Comparison of ENCODE assay signal across 1 cellular context in genomic region chr11:73752903-73753302, GRCh38.
TF ChIP-seq lines count a peak whose summit lies in the region.

No MANE protein-coding gene starts in this region.

TF ChIP-seq in GM23338, 12 proteins besides CTCF, POLR2A, EP300 and RAD21 (continued from another document):
- no peak for TF ChIP-seq EZH2phosphoT487 (IDR thresholded peaks at IDR 0.05; ENCODE audit: unreplicated experiment)
- TF ChIP-seq ETS1 (IDR thresholded peaks at IDR 0.05), result no peak
- TF ChIP-seq CREB1 (CRISPR knock-in tag; IDR thresholded peaks at IDR 0.05; ENCODE audit: low read depth), result no peak
- TF ChIP-seq, protein P1, sequence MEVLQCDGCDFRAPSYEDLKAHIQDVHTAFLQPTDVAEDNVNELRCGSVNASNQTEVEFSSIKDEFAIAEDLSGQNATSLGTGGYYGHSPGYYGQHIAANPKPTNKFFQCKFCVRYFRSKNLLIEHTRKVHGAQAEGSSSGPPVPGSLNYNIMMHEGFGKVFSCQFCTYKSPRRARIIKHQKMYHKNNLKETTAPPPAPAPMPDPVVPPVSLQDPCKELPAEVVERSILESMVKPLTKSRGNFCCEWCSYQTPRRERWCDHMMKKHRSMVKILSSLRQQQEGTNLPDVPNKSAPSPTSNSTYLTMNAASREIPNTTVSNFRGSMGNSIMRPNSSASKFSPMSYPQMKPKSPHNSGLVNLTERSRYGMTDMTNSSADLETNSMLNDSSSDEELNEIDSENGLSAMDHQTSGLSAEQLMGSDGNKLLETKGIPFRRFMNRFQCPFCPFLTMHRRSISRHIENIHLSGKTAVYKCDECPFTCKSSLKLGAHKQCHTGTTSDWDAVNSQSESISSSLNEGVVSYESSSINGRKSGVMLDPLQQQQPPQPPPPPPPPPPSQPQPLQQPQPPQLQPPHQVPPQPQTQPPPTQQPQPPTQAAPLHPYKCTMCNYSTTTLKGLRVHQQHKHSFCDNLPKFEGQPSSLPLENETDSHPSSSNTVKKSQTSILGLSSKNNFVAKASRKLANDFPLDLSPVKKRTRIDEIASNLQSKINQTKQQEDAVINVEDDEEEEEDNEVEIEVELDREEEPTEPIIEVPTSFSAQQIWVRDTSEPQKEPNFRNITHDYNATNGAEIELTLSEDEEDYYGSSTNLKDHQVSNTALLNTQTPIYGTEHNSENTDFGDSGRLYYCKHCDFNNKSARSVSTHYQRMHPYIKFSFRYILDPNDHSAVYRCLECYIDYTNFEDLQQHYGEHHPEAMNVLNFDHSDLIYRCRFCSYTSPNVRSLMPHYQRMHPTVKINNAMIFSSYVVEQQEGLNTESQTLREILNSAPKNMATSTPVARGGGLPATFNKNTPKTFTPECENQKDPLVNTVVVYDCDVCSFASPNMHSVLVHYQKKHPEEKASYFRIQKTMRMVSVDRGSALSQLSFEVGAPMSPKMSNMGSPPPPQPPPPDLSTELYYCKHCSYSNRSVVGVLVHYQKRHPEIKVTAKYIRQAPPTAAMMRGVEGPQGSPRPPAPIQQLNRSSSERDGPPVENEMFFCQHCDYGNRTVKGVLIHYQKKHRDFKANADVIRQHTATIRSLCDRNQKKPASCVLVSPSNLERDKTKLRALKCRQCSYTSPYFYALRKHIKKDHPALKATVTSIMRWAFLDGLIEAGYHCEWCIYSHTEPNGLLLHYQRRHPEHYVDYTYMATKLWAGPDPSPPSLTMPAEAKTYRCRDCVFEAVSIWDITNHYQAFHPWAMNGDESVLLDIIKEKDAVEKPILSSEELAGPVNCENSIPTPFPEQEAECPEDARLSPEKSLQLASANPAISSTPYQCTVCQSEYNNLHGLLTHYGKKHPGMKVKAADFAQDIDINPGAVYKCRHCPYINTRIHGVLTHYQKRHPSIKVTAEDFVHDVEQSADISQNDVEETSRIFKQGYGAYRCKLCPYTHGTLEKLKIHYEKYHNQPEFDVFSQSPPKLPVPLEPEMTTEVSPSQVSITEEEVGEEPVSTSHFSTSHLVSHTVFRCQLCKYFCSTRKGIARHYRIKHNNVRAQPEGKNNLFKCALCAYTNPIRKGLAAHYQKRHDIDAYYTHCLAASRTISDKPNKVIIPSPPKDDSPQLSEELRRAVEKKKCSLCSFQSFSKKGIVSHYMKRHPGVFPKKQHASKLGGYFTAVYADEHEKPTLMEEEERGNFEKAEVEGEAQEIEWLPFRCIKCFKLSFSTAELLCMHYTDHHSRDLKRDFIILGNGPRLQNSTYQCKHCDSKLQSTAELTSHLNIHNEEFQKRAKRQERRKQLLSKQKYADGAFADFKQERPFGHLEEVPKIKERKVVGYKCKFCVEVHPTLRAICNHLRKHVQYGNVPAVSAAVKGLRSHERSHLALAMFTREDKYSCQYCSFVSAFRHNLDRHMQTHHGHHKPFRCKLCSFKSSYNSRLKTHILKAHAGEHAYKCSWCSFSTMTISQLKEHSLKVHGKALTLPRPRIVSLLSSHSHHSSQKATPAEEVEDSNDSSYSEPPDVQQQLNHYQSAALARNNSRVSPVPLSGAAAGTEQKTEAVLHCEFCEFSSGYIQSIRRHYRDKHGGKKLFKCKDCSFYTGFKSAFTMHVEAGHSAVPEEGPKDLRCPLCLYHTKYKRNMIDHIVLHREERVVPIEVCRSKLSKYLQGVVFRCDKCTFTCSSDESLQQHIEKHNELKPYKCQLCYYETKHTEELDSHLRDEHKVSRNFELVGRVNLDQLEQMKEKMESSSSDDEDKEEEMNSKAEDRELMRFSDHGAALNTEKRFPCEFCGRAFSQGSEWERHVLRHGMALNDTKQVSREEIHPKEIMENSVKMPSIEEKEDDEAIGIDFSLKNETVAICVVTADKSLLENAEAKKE (CRISPR knock-in tag; IDR thresholded peaks at IDR 0.05), result no peak
- TF ChIP-seq ZNF114 (CRISPR knock-in tag; IDR thresholded peaks at IDR 0.05), result no peak
- TF ChIP-seq, protein P2, sequence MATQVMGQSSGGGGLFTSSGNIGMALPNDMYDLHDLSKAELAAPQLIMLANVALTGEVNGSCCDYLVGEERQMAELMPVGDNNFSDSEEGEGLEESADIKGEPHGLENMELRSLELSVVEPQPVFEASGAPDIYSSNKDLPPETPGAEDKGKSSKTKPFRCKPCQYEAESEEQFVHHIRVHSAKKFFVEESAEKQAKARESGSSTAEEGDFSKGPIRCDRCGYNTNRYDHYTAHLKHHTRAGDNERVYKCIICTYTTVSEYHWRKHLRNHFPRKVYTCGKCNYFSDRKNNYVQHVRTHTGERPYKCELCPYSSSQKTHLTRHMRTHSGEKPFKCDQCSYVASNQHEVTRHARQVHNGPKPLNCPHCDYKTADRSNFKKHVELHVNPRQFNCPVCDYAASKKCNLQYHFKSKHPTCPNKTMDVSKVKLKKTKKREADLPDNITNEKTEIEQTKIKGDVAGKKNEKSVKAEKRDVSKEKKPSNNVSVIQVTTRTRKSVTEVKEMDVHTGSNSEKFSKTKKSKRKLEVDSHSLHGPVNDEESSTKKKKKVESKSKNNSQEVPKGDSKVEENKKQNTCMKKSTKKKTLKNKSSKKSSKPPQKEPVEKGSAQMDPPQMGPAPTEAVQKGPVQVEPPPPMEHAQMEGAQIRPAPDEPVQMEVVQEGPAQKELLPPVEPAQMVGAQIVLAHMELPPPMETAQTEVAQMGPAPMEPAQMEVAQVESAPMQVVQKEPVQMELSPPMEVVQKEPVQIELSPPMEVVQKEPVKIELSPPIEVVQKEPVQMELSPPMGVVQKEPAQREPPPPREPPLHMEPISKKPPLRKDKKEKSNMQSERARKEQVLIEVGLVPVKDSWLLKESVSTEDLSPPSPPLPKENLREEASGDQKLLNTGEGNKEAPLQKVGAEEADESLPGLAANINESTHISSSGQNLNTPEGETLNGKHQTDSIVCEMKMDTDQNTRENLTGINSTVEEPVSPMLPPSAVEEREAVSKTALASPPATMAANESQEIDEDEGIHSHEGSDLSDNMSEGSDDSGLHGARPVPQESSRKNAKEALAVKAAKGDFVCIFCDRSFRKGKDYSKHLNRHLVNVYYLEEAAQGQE (IDR thresholded peaks at IDR 0.05; ENCODE audit: unreplicated experiment), result no peak
- TF ChIP-seq NANOG (IDR thresholded peaks at IDR 0.05; ENCODE audit: borderline replicate concordance), result no peak
- TF ChIP-seq ZNF331 (CRISPR knock-in tag; IDR thresholded peaks at IDR 0.05; ENCODE audit: low read depth), result no peak
- no peak for TF ChIP-seq EZH2 (IDR thresholded peaks at IDR 0.05; ENCODE audit: low read depth, unreplicated experiment)
TF ChIP-seq in GM23338: peak in this region for 0.
